2 cellular contexts compared by ENCODE assay signal in the genomic region with DNA sequence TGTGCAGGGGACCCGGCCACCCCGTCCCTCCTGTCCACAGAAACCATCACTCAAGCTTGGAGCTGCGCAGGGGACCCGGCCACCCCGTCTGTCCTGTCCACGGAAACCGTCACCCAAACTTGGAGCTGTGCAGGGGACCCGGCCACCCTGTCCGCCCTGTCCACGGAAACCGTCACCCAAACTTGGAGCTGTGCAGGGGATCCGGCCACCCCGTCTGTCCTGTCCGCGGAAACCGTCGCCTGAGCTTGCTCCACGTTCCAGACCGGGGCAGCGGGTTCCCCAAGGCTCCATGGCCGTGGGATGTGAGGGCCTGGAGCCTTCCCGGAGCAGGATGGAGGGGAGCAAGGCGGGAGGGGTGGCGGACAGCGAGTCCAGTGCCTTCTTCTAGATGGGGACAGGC.
TF ChIP-seq lines count a peak whose summit lies in the region.

No MANE protein-coding gene starts in this region.

TF ChIP-seq in A549, 52 proteins besides CTCF, POLR2A, EP300 and RAD21:
- TF ChIP-seq NR3C1 (IDR thresholded peaks at IDR 0.05) = no peak
- TF ChIP-seq KDM1A (IDR thresholded peaks at IDR 0.05; ENCODE audit: low read depth) = no peak
- TF ChIP-seq HOXB5 (CRISPR knock-in tag; IDR thresholded peaks at IDR 0.05) = no peak
- TF ChIP-seq EHF (CRISPR knock-in tag; IDR thresholded peaks at IDR 0.05) = no peak
- no peak for TF ChIP-seq SREBF2 (IDR thresholded peaks at IDR 0.05)
- no peak for TF ChIP-seq E2F6 (IDR thresholded peaks at IDR 0.05; ENCODE audit: borderline replicate concordance, low read depth)
- TF ChIP-seq, protein P1, sequence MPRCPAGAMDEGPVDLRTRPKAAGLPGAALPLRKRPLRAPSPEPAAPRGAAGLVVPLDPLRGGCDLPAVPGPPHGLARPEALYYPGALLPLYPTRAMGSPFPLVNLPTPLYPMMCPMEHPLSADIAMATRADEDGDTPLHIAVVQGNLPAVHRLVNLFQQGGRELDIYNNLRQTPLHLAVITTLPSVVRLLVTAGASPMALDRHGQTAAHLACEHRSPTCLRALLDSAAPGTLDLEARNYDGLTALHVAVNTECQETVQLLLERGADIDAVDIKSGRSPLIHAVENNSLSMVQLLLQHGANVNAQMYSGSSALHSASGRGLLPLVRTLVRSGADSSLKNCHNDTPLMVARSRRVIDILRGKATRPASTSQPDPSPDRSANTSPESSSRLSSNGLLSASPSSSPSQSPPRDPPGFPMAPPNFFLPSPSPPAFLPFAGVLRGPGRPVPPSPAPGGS (IDR thresholded peaks at IDR 0.05) = no peak
- TF ChIP-seq NFE2L2 (conservative IDR thresholded peaks at IDR 0.05; ENCODE audit: low read length) = no peak
- no peak for TF ChIP-seq HMGXB4 (CRISPR knock-in tag; IDR thresholded peaks at IDR 0.05; ENCODE audit: borderline replicate concordance)
- TF ChIP-seq MYC (IDR thresholded peaks at IDR 0.05; ENCODE audit: borderline replicate concordance, low read length) = no peak
- TF ChIP-seq PHF8 (IDR thresholded peaks at IDR 0.05; ENCODE audit: borderline replicate concordance, low read depth) = no peak
- TF ChIP-seq, protein P2, sequence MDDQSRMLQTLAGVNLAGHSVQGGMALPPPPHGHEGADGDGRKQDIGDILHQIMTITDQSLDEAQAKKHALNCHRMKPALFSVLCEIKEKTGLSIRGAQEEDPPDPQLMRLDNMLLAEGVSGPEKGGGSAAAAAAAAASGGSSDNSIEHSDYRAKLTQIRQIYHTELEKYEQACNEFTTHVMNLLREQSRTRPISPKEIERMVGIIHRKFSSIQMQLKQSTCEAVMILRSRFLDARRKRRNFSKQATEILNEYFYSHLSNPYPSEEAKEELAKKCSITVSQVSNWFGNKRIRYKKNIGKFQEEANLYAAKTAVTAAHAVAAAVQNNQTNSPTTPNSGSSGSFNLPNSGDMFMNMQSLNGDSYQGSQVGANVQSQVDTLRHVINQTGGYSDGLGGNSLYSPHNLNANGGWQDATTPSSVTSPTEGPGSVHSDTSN (IDR thresholded peaks at IDR 0.05) = no peak
- no peak for TF ChIP-seq POLR2AphosphoS2 (conservative IDR thresholded peaks at IDR 0.05; ENCODE audit: low read length)

TF ChIP-seq in HEK293, 187 proteins besides CTCF, POLR2A, EP300 and RAD21:
- TF ChIP-seq ZNF692 (tag by site-specific recombination; IDR thresholded peaks at IDR 0.05) (no peak), ZNF707 (tag by site-specific recombination; IDR thresholded peaks at IDR 0.05) (no peak)
- TF ChIP-seq, protein P3, sequence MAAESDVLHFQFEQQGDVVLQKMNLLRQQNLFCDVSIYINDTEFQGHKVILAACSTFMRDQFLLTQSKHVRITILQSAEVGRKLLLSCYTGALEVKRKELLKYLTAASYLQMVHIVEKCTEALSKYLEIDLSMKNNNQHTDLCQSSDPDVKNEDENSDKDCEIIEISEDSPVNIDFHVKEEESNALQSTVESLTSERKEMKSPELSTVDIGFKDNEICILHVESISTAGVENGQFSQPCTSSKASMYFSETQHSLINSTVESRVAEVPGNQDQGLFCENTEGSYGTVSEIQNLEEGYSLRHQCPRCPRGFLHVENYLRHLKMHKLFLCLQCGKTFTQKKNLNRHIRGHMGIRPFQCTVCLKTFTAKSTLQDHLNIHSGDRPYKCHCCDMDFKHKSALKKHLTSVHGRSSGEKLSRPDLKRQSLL (tag by site-specific recombination; IDR thresholded peaks at IDR 0.05) = peak; percentile 38; the same call in 1 of the 2 replicates
